In genomic region chr5:177117441-177118045, GRCh38 we compare ENCODE assay signal across 16 cellular contexts. TPM values are rescaled to one million over a fixed set of nuclear protein-coding genes. Genes with fewer than 3 reads are reported as not detected.
DNase-seq lines count a peak whose midpoint lies in the region; ATAC-seq and TF ChIP-seq lines count a peak whose summit lies in the region.
"Had no signal": no experiment of that assay in that cellular context is flagged by ENCODE, and none has a peak within 500 bp of the region (broad histone marks: within the 10 kb centered on the region; RNA-seq: fewer than 3 reads in every experiment).

No MANE protein-coding gene starts in this region.

- peaks cover 8% of the 10 kb centered on the region for H3K4me1 Mint-ChIP-seq in activated T-helper 17 cell treated with anti-CD3 and anti-CD28 coated beads, Interleukin-2, amount 50 U/mL, for 72 hours
- peaks cover 8% of the 10 kb centered on the region for H3K4me1 Mint-ChIP-seq in stimulated activated memory B cell treated with anti-CD40 and anti-IgM and Interleukin-4, amounts not matched to agents 10 μg/mL and 1 μg/mL and 100 μg/mL, for 72 hours
- H3K4me1 Mint-ChIP-seq: mesothelial cell of epicardium had no signal

- H3K9me2 ChIP-seq in GM23248 (ENCODE audit: insufficient read depth): no peaks in the 10 kb centered on the region

- no peaks in the 10 kb centered on the region for H3K9me3 ChIP-seq in GM23248 (ENCODE audit: low read depth)
- no peaks in the 10 kb centered on the region for H3K9me3 ChIP-seq in mucosa of descending colon
- H3K9me3 ChIP-seq: right lobe of liver had no signal

- H3K4me2 ChIP-seq in GM23248 (ENCODE audit: unreplicated experiment): no peak overlapping the region

- DNase-seq in GM23248 (no peak), mucosa of descending colon (peak in 2 of 3 donors; percentile 28 to 46), caudate nucleus (lab: John Stamatoyannopoulos, UW) (no peak), HPDE6-E6E7 (ENCODE audit: extremely low spot score) (no peak)
- DNase-seq: Karpas-422, kidney glomerular epithelial cell, NCI-H1092 treated with DMSO at 0.1 percent for 48 hours, NCI-H524 treated with DMSO at 0.1 percent for 48 hours had no signal

- H4K20me1 ChIP-seq in GM23248 (ENCODE audit: insufficient read depth): no peaks in the 10 kb centered on the region

- H3K4me3 Mint-ChIP-seq in activated T-helper 17 cell treated with anti-CD3 and anti-CD28 coated beads, Interleukin-2, amount 50 U/mL, for 72 hours: peak overlapping the region; percentile 76
- H3K4me3 Mint-ChIP-seq in stimulated activated memory B cell treated with anti-CD40 and anti-IgM and Interleukin-4, amounts not matched to agents 10 μg/mL and 1 μg/mL and 100 μg/mL, for 72 hours: no peak overlapping the region
- H3K4me3 Mint-ChIP-seq: endodermal cell, mesothelial cell of epicardium had no signal

- no peaks in the 10 kb centered on the region for H3K36me3 Mint-ChIP-seq in activated T-helper 17 cell treated with anti-CD3 and anti-CD28 coated beads, Interleukin-2, amount 50 U/mL, for 72 hours (ENCODE audit: low read depth)
- H3K36me3 Mint-ChIP-seq in stimulated activated memory B cell treated with anti-CD40 and anti-IgM and Interleukin-4, amounts not matched to agents 10 μg/mL and 1 μg/mL and 100 μg/mL, for 72 hours: no peaks in the 10 kb centered on the region
- H3K36me3 Mint-ChIP-seq: mesothelial cell of epicardium had no signal

- peak overlapping the region; percentile 95 for H2AFZ ChIP-seq in GM23248

- no peaks in the 10 kb centered on the region for H3F3A ChIP-seq in GM23248 (ENCODE audit: insufficient read depth)

- peak overlapping the region; percentile 81 for H3K27ac Mint-ChIP-seq in activated T-helper 17 cell treated with anti-CD3 and anti-CD28 coated beads, Interleukin-2, amount 50 U/mL, for 72 hours
- H3K27ac Mint-ChIP-seq in stimulated activated memory B cell treated with anti-CD40 and anti-IgM and Interleukin-4, amounts not matched to agents 10 μg/mL and 1 μg/mL and 100 μg/mL, for 72 hours: peak overlapping the region; percentile 18
- H3K27ac Mint-ChIP-seq: activated T-cell treated with anti-CD3 and anti-CD28 coated beads, Interleukin-2, amount 50 U/mL, for 72 hours; endodermal cell; mesothelial cell of epicardium had no signal

- 97 to 98% methylated on average over 29 to 30 of the region's 30 CpGs for WGBS in GM23248 (ENCODE audit: low coverage in 1 of 2, low lambda C conversion rate in 2 of 2, missing lambda C conversion rate in 2 of 2), 2 experiments

- H3K27ac ChIP-seq in GM23248: no peak overlapping the region
- no peak overlapping the region for H3K27ac ChIP-seq in caudate nucleus (ENCODE audit: low read depth, low read length)

- H3K4me3 ChIP-seq in GM23248 (no peak overlapping the region), mucosa of descending colon (no peak overlapping the region)

- H3K4me1 ChIP-seq in GM23248 (ENCODE audit: insufficient read depth): no peaks in the 10 kb centered on the region
- no peaks in the 10 kb centered on the region for H3K4me1 ChIP-seq in mucosa of descending colon (ENCODE audit: low read depth)

- H3K27me3 ChIP-seq in GM23248 (replicated peaks; ENCODE audit: insufficient read depth): no peaks in the 10 kb centered on the region
- H3K27me3 ChIP-seq: right lobe of liver had no signal

- H3K9me3 Mint-ChIP-seq in activated T-helper 17 cell treated with anti-CD3 and anti-CD28 coated beads, Interleukin-2, amount 50 U/mL, for 72 hours: no peaks in the 10 kb centered on the region
- H3K9me3 Mint-ChIP-seq in stimulated activated memory B cell treated with anti-CD40 and anti-IgM and Interleukin-4, amounts not matched to agents 10 μg/mL and 1 μg/mL and 100 μg/mL, for 72 hours: peaks cover 2% of the 10 kb centered on the region
- H3K9me3 Mint-ChIP-seq: activated CD4-positive, alpha-beta memory T cell treated with anti-CD3 and anti-CD28 coated beads, Interleukin-2, amount 10 ng/mL, durations not matched to agents 7 days and 5 days; activated T-cell treated with anti-CD3 and anti-CD28 coated beads, Interleukin-2, amount 50 U/mL, for 72 hours; mesothelial cell of epicardium had no signal

- in situ Hi-C loops in GM23248 (cut with MboI): loop anchor here (10.0 kb wide), 1 partner anchor 453 kb away; no protein-coding TSS in a partner anchor

- no peak for ATAC-seq in activated T-helper 17 cell treated with anti-CD3 and anti-CD28 coated beads, Interleukin-2, amount 50 U/mL, for 72 hours (replicated peaks)
- ATAC-seq in mucosa of descending colon: no peak
- ATAC-seq in stimulated activated memory B cell treated with anti-CD40 and anti-IgM and Interleukin-4, amounts not matched to agents 10 μg/mL and 1 μg/mL and 100 μg/mL, for 72 hours: no peak
- ATAC-seq in GM19351 (IDR thresholded peaks at IDR 0.05; ENCODE audit: unreplicated experiment): no peak

- TF ChIP-seq CTCF in mucosa of descending colon (IDR thresholded peaks at IDR 0.05): no peak

- H3K9ac ChIP-seq in GM23248: no peak overlapping the region

- H3K36me3 ChIP-seq in GM23248 (ENCODE audit: low read depth) (no peaks in the 10 kb centered on the region), mucosa of descending colon (ENCODE audit: low read depth) (no peaks in the 10 kb centered on the region)
- H3K36me3 ChIP-seq: right lobe of liver had no signal

- no peaks in the 10 kb centered on the region for H3K79me2 ChIP-seq in GM23248 (ENCODE audit: insufficient read depth)

- no peaks in the 10 kb centered on the region for H3K27me3 Mint-ChIP-seq in activated T-helper 17 cell treated with anti-CD3 and anti-CD28 coated beads, Interleukin-2, amount 50 U/mL, for 72 hours
- H3K27me3 Mint-ChIP-seq in stimulated activated memory B cell treated with anti-CD40 and anti-IgM and Interleukin-4, amounts not matched to agents 10 μg/mL and 1 μg/mL and 100 μg/mL, for 72 hours: no peaks in the 10 kb centered on the region

- intact Hi-C loops in mucosa of descending colon (cut with DNase I, micrococcal nuclease): no loop called here

RNA-seq across cellular contexts. Expression of gene NSD1, which starts 16.0 kb away (rescaled TPM):
- 29.7 and 31.9 TPM in 2 replicates for total RNA-seq in GM23248 (2014; rRNA removed; shearing (Covaris generic))
- 25.9 and 26.9 TPM in 2 replicates for polyA plus RNA-seq in GM23248 (2016; fragmentation: Nextera tagmentation; extraction: Ambion mirVana)
- 10 to 100 TPM; 66.7 to 86.1 TPM for total RNA-seq in activated T-helper 17 cell treated with anti-CD3 and anti-CD28 coated beads, Interleukin-2, amount 50 U/mL, for 72 hours
- 100 to 1,000 TPM in 1 of 3 donors, 10 to 100 TPM in 2; 59.3 to 103 (median 69.7) TPM for total RNA-seq in mucosa of descending colon

RNA-seq across cellular contexts. Expression of gene FGFR4, which starts 30.8 kb away (rescaled TPM):
- not detected in 2 replicates for total RNA-seq in GM23248 (2014; rRNA removed; shearing (Covaris generic))
- 0.10 TPM in 1 of 2 replicates, not detected in the other for polyA plus RNA-seq in GM23248 (2016; fragmentation: Nextera tagmentation; extraction: Ambion mirVana)
- total RNA-seq in activated T-helper 17 cell treated with anti-CD3 and anti-CD28 coated beads, Interleukin-2, amount 50 U/mL, for 72 hours: 1 to 10 TPM; 1.7 to 2.4 TPM
- 10 to 100 TPM; 25.3 to 60.3 (median 28.9) TPM for total RNA-seq in mucosa of descending colon

Comparison
In these comparisons a context has a peak if more than half of its experiments do, and no peak if none do; other contexts are left out.
1. DNase-seq: peak in mucosa of descending colon (2 of 3); none in GM23248 (single experiment), caudate nucleus (0 of 61) and HPDE6-E6E7 (single experiment).
2. RNA of gene FGFR4, which starts 30.8 kb away (total RNA-seq): 25.3 to 60.3 TPM in mucosa of descending colon; 1.7 to 2.4 TPM in activated T-helper 17 cell treated with anti-CD3 and anti-CD28 coated beads, Interleukin-2, amount 50 U/mL, for 72 hours and not detected in GM23248; every median in the first group is over 4 times any median in the second.